Comparison of ENCODE assay signal across 1 cellular context in genomic region chr1:197222025-197222685, GRCh38.
TF ChIP-seq lines count a peak whose summit lies in the region.

No MANE protein-coding gene starts in this region.

TF ChIP-seq in H1, 55 proteins besides CTCF, POLR2A, EP300 and RAD21:
- TF ChIP-seq KDM1A (IDR thresholded peaks at IDR 0.05; ENCODE audit: borderline replicate concordance, low read length) (no peak), GABPA (IDR thresholded peaks at IDR 0.05; ENCODE audit: borderline replicate concordance, insufficient read depth, low read length) (no peak), CHD2 (IDR thresholded peaks at IDR 0.05; ENCODE audit: low read length) (no peak)
